8 cellular contexts compared by ENCODE assay signal in genomic region chr1:112718691-112719418, GRCh38. TPM values are rescaled to one million over a fixed set of nuclear protein-coding genes. Genes with fewer than 3 reads are reported as not detected.
A peak's percentile ranks its signal among the peaks of the same experiment; 100 is the strongest.
DNase-seq lines count a peak whose midpoint lies in the region; ATAC-seq, FAIRE-seq and TF ChIP-seq lines count a peak whose summit lies in the region.

No MANE protein-coding gene starts in this region.

- TF ChIP-seq EP300 in A549 (IDR thresholded peaks at IDR 0.05), result no peak

- no peak for TF ChIP-seq POLR2A in A549 (IDR thresholded peaks at IDR 0.05; ENCODE audit: low read length)

- TF ChIP-seq RAD21 in A549 (conservative IDR thresholded peaks at IDR 0.05 in 1 of 2, IDR thresholded peaks at IDR 0.05 in 1 of 2) (peak; percentile 49 to 56), liver (IDR thresholded peaks at IDR 0.05) (peak; percentile 60 to 77)

- CTCF ChIA-PET in A549 (lab: Yijun Ruan, JAX), result interaction anchor here (0.6 to 18.0 kb wide), 31 partner anchors 9 to 354 kb away, joined by 3 to 576 read pairs (median 3); no protein-coding TSS in a partner anchor

- no peaks in the 10 kb centered on the region for H3K9me3 ChIP-seq in A549
- no peaks in the 10 kb centered on the region for H3K9me3 ChIP-seq in liver (ENCODE audit: control insufficient read depth in 4 of 4, low read length in 3 of 4)

- ATAC-seq in A549 (peak; percentile 45 to 68; a peak in 5 of 6 replicates), HG03159 (IDR thresholded peaks at IDR 0.05; ENCODE audit: unreplicated experiment) (no peak)

- POLR2A ChIA-PET in A549 (lab: Yijun Ruan, JAX), result no interaction called here

- peaks cover 4% of the 10 kb centered on the region; the same call in 2 of the 3 replicates for H3K4me1 ChIP-seq in A549
- peaks cover 11 to 30% (median 17%) of the 10 kb centered on the region in 4 donors for H3K4me1 ChIP-seq in liver (ENCODE audit: control insufficient read depth in 4 of 4, insufficient read depth in 4 of 4, low read length in 3 of 4)

- peaks cover 0 to 3% (median 0%) of the 10 kb centered on the region in 4 donors for H3K27me3 ChIP-seq in liver (ENCODE audit: control insufficient read depth in 4 of 4, insufficient read depth in 4 of 4, low read length in 3 of 4)

- DNase-seq in A549 (ENCODE audit: low read depth in 1 of 2, low spot score in 1 of 2) (peak; percentile 51 to 71), GM19238 (ENCODE audit: insufficient read length, low spot score) (peak; percentile 75), NCI-H345 (lab: John Stamatoyannopoulos, UW) (peak; percentile 75), cerebellum (ENCODE audit: low spot score) (peak; percentile 83)
- DNase-seq in activated CD4-positive, alpha-beta T cell treated with anti-CD3 and anti-CD28 coated beads for 4 hours, result peak; percentile 76 to 79
- DNase-seq in stimulated activated CD4-positive, alpha-beta T cell treated with anti-CD3 and anti-CD28 coated beads, Interleukin-4, amount 100 ng/mL, for 24 hours, result peak; percentile 77

- 39% methylated on average over 8 of the region's 44 CpGs for WGBS in A549 (ENCODE audit: missing lambda C conversion rate)
- WGBS in liver, result 18% methylated on average over 44 of the region's 44 CpGs

- H3K4me3 ChIP-seq in A549 (peak overlapping the region; percentile 45), liver (ENCODE audit: low read depth in 1 of 3, low read length in 3 of 3) (peak overlapping the region in 1 of 3 donors; percentile 22)

- no peak overlapping the region for H3K9ac ChIP-seq in liver (ENCODE audit: low read depth in 1 of 2, low read length in 2 of 2)

- FAIRE-seq in A549 (lab: Jason Lieb, UNC), result no peak

- peak overlapping the region in 1 of 2 experiments; percentile 78; a peak in 2 of 6 replicates for H3K27ac ChIP-seq in A549
- no peak overlapping the region for H3K27ac ChIP-seq in liver (ENCODE audit: low read depth in 1 of 2, low read length in 2 of 2)

- TF ChIP-seq CTCF in A549 (IDR thresholded peaks at IDR 0.05), result peak; percentile 70
- TF ChIP-seq CTCF in liver (IDR thresholded peaks at IDR 0.05; ENCODE audit: low read depth, low read length, missing input control), result peak; percentile 66

- H3K36me3 ChIP-seq in liver (ENCODE audit: control insufficient read depth in 4 of 4, insufficient read depth in 3 of 4, low read depth in 1 of 4, low read length in 3 of 4), result no peaks in the 10 kb centered on the region

- peak overlapping the region; percentile 89 for H3K4me2 ChIP-seq in A549

TF ChIP-seq in A549, 52 proteins besides CTCF, POLR2A, EP300 and RAD21:
- peak; percentile 74 for TF ChIP-seq SMC3 (IDR thresholded peaks at IDR 0.05)
- TF ChIP-seq SREBF2 (IDR thresholded peaks at IDR 0.05), result no peak

TF ChIP-seq in liver, 16 proteins besides CTCF, POLR2A, EP300 and RAD21:
- TF ChIP-seq TAF1 (conservative IDR thresholded peaks at IDR 0.05), result no peak
- no peak for TF ChIP-seq HNF4G (IDR thresholded peaks at IDR 0.05)
- TF ChIP-seq SP1 (IDR thresholded peaks at IDR 0.05), result no peak
- no peak for TF ChIP-seq ZBTB33 (IDR thresholded peaks at IDR 0.05)
- TF ChIP-seq FOXA2 (IDR thresholded peaks at IDR 0.05), result no peak
- TF ChIP-seq RXRA (IDR thresholded peaks at IDR 0.05), result no peak
- TF ChIP-seq JUND (IDR thresholded peaks at IDR 0.05), result no peak
- no peak for TF ChIP-seq ATF3 (IDR thresholded peaks at IDR 0.05)
- no peak for TF ChIP-seq MAX (IDR thresholded peaks at IDR 0.05)
- no peak for TF ChIP-seq YY1 (IDR thresholded peaks at IDR 0.05)
- no peak for TF ChIP-seq HNF4A (conservative IDR thresholded peaks at IDR 0.05)
- no peak for TF ChIP-seq NR2F2 (IDR thresholded peaks at IDR 0.05)
- no peak for TF ChIP-seq GABPA (IDR thresholded peaks at IDR 0.05 in 1 of 2, conservative IDR thresholded peaks at IDR 0.05 in 1 of 2)
- no peak for TF ChIP-seq FOXA1 (IDR thresholded peaks at IDR 0.05)
- TF ChIP-seq REST (IDR thresholded peaks at IDR 0.05), result no peak
- TF ChIP-seq EGR1 (IDR thresholded peaks at IDR 0.05; ENCODE audit: low read depth in 2 of 2), result no peak

RNA-seq across cellular contexts. Expression of gene PPM1J, which starts 3.7 kb away (rescaled TPM):
- polyA plus RNA-seq in A549 (2011; rRNA removed), result 0.62 and 0.66 TPM in 2 replicates
- polyA plus RNA-seq in A549 (2012; cell fraction: cytosol; rRNA removed), result 0.79 and 1.0 TPM in 2 replicates
- 1.5 TPM in 2 replicates for polyA plus RNA-seq in A549 (2012; cell fraction: nucleus; rRNA removed)
- polyA plus RNA-seq in A549 (2017; fragmentation: RNase III; extraction: RNeasy Plus Mini Kit Qiagen cat#74134 plus additional on column Dnase treatment), result 0.32 to 0.51 TPM (median 0.33 TPM) in 3 replicates
- 0.21 and 0.58 TPM in 2 replicates for polyA minus RNA-seq in A549 (2011; rRNA and poly(A)+ RNA removed)
- 1.00 TPM for total RNA-seq in cerebellum
- under 1 TPM in 1 of 2 donors, not detected in 1; 0.08 TPM for total RNA-seq in liver
- under 1 TPM in 1 of 2 donors, not detected in 1; 0.17 TPM for polyA plus RNA-seq in liver

RNA-seq across cellular contexts. Expression of gene RHOC, which starts 11.9 kb away (rescaled TPM):
- polyA plus RNA-seq in A549 (2011; rRNA removed), result 255 and 321 TPM in 2 replicates
- 480 and 593 TPM in 2 replicates for polyA plus RNA-seq in A549 (2012; cell fraction: cytosol; rRNA removed)
- polyA plus RNA-seq in A549 (2012; cell fraction: nucleus; rRNA removed), result 262 and 310 TPM in 2 replicates
- polyA plus RNA-seq in A549 (2017; fragmentation: RNase III; extraction: RNeasy Plus Mini Kit Qiagen cat#74134 plus additional on column Dnase treatment), result 278 to 298 TPM (median 296 TPM) in 3 replicates
- polyA minus RNA-seq in A549 (2011; rRNA and poly(A)+ RNA removed), result 246 and 323 TPM in 2 replicates
- total RNA-seq in cerebellum, result 31.7 TPM
- total RNA-seq in liver, result 10 to 100 TPM; 50.4 to 52.6 TPM
- polyA plus RNA-seq in liver, result 100 to 1,000 TPM in 1 of 2 donors, 10 to 100 TPM in 1; 84.9 to 102 TPM

RNA-seq across cellular contexts. Expression of gene MOV10, which starts 44.4 kb away (rescaled TPM):
- polyA plus RNA-seq in A549 (2011; rRNA removed) (27.3 and 28.3 TPM in 2 replicates), A549 (2017; fragmentation: RNase III; extraction: RNeasy Plus Mini Kit Qiagen cat#74134 plus additional on column Dnase treatment) (34.5 to 37.4 TPM (median 37.3 TPM) in 3 replicates), liver (10 to 100 TPM; 35.1 to 36.8 TPM)
- 40.0 and 41.3 TPM in 2 replicates for polyA plus RNA-seq in A549 (2012; cell fraction: cytosol; rRNA removed)
- polyA plus RNA-seq in A549 (2012; cell fraction: nucleus; rRNA removed), result 198 and 206 TPM in 2 replicates
- polyA minus RNA-seq in A549 (2011; rRNA and poly(A)+ RNA removed), result 52.7 and 57.7 TPM in 2 replicates
- total RNA-seq in cerebellum (12.2 TPM), liver (10 to 100 TPM; 32.0 to 32.4 TPM)
